In genomic region chr19:13872695-13873389, GRCh38 we compare ENCODE assay signal across 9 cellular contexts. TPM values are rescaled to one million over a fixed set of nuclear protein-coding genes. Genes with fewer than 3 reads are reported as not detected.
DNase-seq lines count a peak whose midpoint lies in the region; ATAC-seq lines count a peak whose summit lies in the region.
"Had no signal": no experiment of that assay in that cellular context is flagged by ENCODE, and none has a peak within 500 bp of the region (broad histone marks: within the 10 kb centered on the region; RNA-seq: fewer than 3 reads in every experiment).

No MANE protein-coding gene starts in this region.

- peak overlapping the region; percentile 23 for H3K4me3 ChIP-seq in skeletal muscle cell (ENCODE audit: low read depth, low read length)

- DNase-seq in NCI-H748 (lab: John Stamatoyannopoulos, UW; ENCODE audit: unreplicated experiment) = peak; percentile 37
- no peak for DNase-seq in NCI-H748 treated with DMSO at 0.1 percent for 48 hours (lab: John Stamatoyannopoulos, UW)
- peak; percentile 74 for DNase-seq in activated CD8-positive, alpha-beta memory T cell treated with anti-CD3 and anti-CD28 coated beads for 24 hours
- no peak for DNase-seq in Right ventricle myocardium superior
- DNase-seq in skeletal muscle cell (ENCODE audit: low read depth) = no peak
- DNase-seq in NCI-H345 treated with DMSO at 0.1 percent for 48 hours (lab: John Stamatoyannopoulos, UW; ENCODE audit: unreplicated experiment) = no peak

- ATAC-seq in Right ventricle myocardium superior (ENCODE audit: poor library complexity) (peak; percentile 47), GM18511 (IDR thresholded peaks at IDR 0.05; ENCODE audit: unreplicated experiment) (no peak), GM21381 (IDR thresholded peaks at IDR 0.05; ENCODE audit: unreplicated experiment) (no peak)

- intact Hi-C loops in Right ventricle myocardium superior (cut with DNase I) = no loop called here

RNA-seq across cellular contexts. Expression of gene NANOS3, which starts 4.1 kb away (rescaled TPM):
- 1.8 TPM for total RNA-seq in Right ventricle myocardium superior
- total RNA-seq: renal cortical epithelial cell had no signal

RNA-seq across cellular contexts. Expression of gene BRME1, which starts 33.1 kb away (rescaled TPM):
- 0.81 TPM for total RNA-seq in Right ventricle myocardium superior

RNA-seq across cellular contexts. Expression of gene CC2D1A, which starts 33.2 kb away (rescaled TPM):
- total RNA-seq in Right ventricle myocardium superior = 20.0 TPM

Comparison
In these comparisons a context has a peak if more than half of its experiments do, and no peak if none do; other contexts are left out.
1. DNase-seq: peak in NCI-H748 (single experiment) and activated CD8-positive, alpha-beta memory T cell treated with anti-CD3 and anti-CD28 coated beads for 24 hours (single experiment); none in NCI-H748 treated with DMSO at 0.1 percent for 48 hours (single experiment), Right ventricle myocardium superior (single experiment), skeletal muscle cell (single experiment) and NCI-H345 treated with DMSO at 0.1 percent for 48 hours (single experiment).